In genomic region chr16:78811247-78811646, GRCh38 we compare ENCODE assay signal across 27 cellular contexts.
"Had no signal": no experiment of that assay in that cellular context is flagged by ENCODE, and none has a peak within 500 bp of the region (broad histone marks: within the 10 kb centered on the region; RNA-seq: fewer than 3 reads in every experiment).

No MANE protein-coding gene starts in this region.

- H3K9me3 ChIP-seq: gastrocnemius medialis, lower lobe of right lung, mucosa of descending colon had no signal

- H3K36me3 Mint-ChIP-seq: mesothelial cell of epicardium had no signal

- H3K36me3 ChIP-seq: esophagus squamous epithelium, gastrocnemius medialis, heart right ventricle, left lung, lower lobe of right lung had no signal

- H3K27ac ChIP-seq: coronary artery, dorsolateral prefrontal cortex, epithelial cell of prostate, esophagus squamous epithelium, gastrocnemius medialis, heart right ventricle, left lung, lower lobe of right lung had no signal

- H3K4me3 ChIP-seq: coronary artery, dorsolateral prefrontal cortex, esophagus squamous epithelium, gastrocnemius medialis, heart right ventricle, left lung, lower lobe of right lung, mucosa of descending colon had no signal

- FAIRE-seq: colon, endothelial cell of umbilical vein, islet of Langerhans, keratinocyte had no signal

- H3K27me3 ChIP-seq: dorsolateral prefrontal cortex, esophagus squamous epithelium, gastrocnemius medialis, heart right ventricle, left lung had no signal

- H3K4me1 ChIP-seq: left lung, lower lobe of right lung had no signal

- DNase-seq: dermis blood vessel endothelial cell; dorsolateral prefrontal cortex; effector CD4-positive, alpha-beta T cell; effector memory CD4-positive, alpha-beta T cell; erythroblast; esophagus squamous epithelium; foreskin fibroblast; foreskin melanocyte; gastrocnemius medialis; glutamatergic neuron; head of caudate nucleus; heart right ventricle; hippocampal formation; left cardiac atrium; left lung; left ventricle myocardium superior; lower lobe of right lung; mesenchymal stem cell; mucosa of descending colon; naive B cell had no signal

- H3K27me3 Mint-ChIP-seq: naive B cell had no signal

- H3K27ac Mint-ChIP-seq: mesothelial cell of epicardium had no signal

- H3K4me3 Mint-ChIP-seq: mesothelial cell of epicardium, naive B cell had no signal
